Comparison of ENCODE assay signal across 8 cellular contexts in genomic region chr1:63615809-63616420, GRCh38. TPM values are rescaled to one million over a fixed set of nuclear protein-coding genes. Genes with fewer than 3 reads are reported as not detected.
DNase-seq lines count a peak whose midpoint lies in the region; ATAC-seq, FAIRE-seq and TF ChIP-seq lines count a peak whose summit lies in the region.

No MANE protein-coding gene starts in this region.

- WGBS in body of pancreas, 2 donors, result 18 to 21% methylated on average over 5 of the region's 5 CpGs

- H3K36me3 ChIP-seq in HAP-1 (replicated peaks) (no peaks in the 10 kb centered on the region), body of pancreas (replicated peaks in 1 of 2; ENCODE audit: insufficient read depth in 1 of 2, low read depth in 2 of 2) (no peaks in the 10 kb centered on the region)

- no peaks in the 10 kb centered on the region for H3K4me1 ChIP-seq in HAP-1
- H3K4me1 ChIP-seq in body of pancreas, result peaks cover 29% of the 10 kb centered on the region

- in situ Hi-C loops in HAP-1 (cut with MboI; ENCODE audit: low sequenced_read_pairs), result loop anchor here (5.0 to 10.0 kb wide), 2 partner anchors 529 to 626 kb away; no protein-coding TSS in a partner anchor

- peak; percentile 82 for ATAC-seq in body of pancreas

- peak; percentile 49 to 86 (median 81) for TF ChIP-seq CTCF in body of pancreas (IDR thresholded peaks at IDR 0.05)

- H3K4me3 ChIP-seq in HAP-1 (no peak overlapping the region), body of pancreas (no peak overlapping the region)

- intact Hi-C loops in body of pancreas (cut with DNase I), result loop anchor here (5.0 to 10.0 kb wide), 2 partner anchors 59 to 621 kb away; no protein-coding TSS in a partner anchor

- H3K9me3 ChIP-seq in HAP-1, result no peaks in the 10 kb centered on the region
- H3K9me3 ChIP-seq in body of pancreas, result no peaks in the 10 kb centered on the region

- no peak overlapping the region for H3K27ac ChIP-seq in body of pancreas

- DNase-seq in ELF-1 (ENCODE audit: low read depth, low spot score), result peak; percentile 74
- peak; percentile 50 to 74 for DNase-seq in HAP-1 (ENCODE audit: low spot score in 2 of 2)
- DNase-seq in NCI-H2029 (lab: John Stamatoyannopoulos, UW), result peak; percentile 76
- peak; percentile 74 to 79 (median 76) for DNase-seq in body of pancreas
- DNase-seq in iPS-NIHi11 (ENCODE audit: low spot score), result peak; percentile 82
- peak; percentile 57 for DNase-seq in stimulated activated CD4-positive, alpha-beta T cell treated with anti-CD3 and anti-CD28 coated beads, Interleukin-15, amount 100 ng/mL, for 24 hours
- DNase-seq in occipital lobe (lab: John Stamatoyannopoulos, UW), result no peak

- no peak for TF ChIP-seq POLR2A in body of pancreas (IDR thresholded peaks at IDR 0.05)

- H3K27me3 ChIP-seq in HAP-1 (ENCODE audit: low read depth) (no peaks in the 10 kb centered on the region), body of pancreas (no peaks in the 10 kb centered on the region)

- FAIRE-seq in TTC549 (lab: Jason Lieb, UNC), result peak; percentile 73

RNA-seq across cellular contexts. Expression of gene PGM1, which starts 22.7 kb away (rescaled TPM):
- 100 to 1,000 TPM in 1 of 2 donors, 10 to 100 TPM in 1; 68.5 to 123 TPM for total RNA-seq in body of pancreas
- total RNA-seq in occipital lobe, result 20.6 TPM
